In the genomic region with DNA sequence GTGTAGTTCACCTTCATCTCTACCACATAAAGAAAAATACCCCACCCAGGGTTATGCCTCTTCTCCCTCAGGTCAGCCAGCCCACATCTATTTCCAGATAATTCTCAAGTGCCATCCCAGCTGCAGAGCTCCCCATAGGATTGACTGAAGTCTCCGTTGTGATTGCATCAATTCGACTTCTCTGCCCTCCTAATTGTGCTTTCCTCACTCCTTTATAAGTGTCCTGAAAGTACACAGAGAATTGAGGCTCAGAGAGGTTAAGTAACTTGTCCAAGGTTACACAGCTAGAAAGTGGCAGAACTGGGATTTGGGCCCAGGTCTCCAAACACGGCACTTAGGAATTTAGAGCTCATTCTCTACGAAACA, we compare ENCODE assay signal across 15 cellular contexts. TPM values are rescaled to one million over a fixed set of nuclear protein-coding genes. Genes with fewer than 3 reads are reported as not detected.
DNase-seq lines count a peak whose midpoint lies in the region; ATAC-seq and TF ChIP-seq lines count a peak whose summit lies in the region.
"Had no signal": no experiment of that assay in that cellular context is flagged by ENCODE, and none has a peak within 500 bp of the region (broad histone marks: within the 10 kb centered on the region; RNA-seq: fewer than 3 reads in every experiment).

No MANE protein-coding gene starts in this region.

- no peaks in the 10 kb centered on the region for H3K9me3 Mint-ChIP-seq in neural crest cell
- H3K9me3 Mint-ChIP-seq: H9, T-cell had no signal

- ATAC-seq in HG03175 (IDR thresholded peaks at IDR 0.05; ENCODE audit: unreplicated experiment) = no peak
- ATAC-seq: T-cell had no signal

- H3K36me3 Mint-ChIP-seq in neural crest cell (ENCODE audit: low read depth) = peaks cover 2% of the 10 kb centered on the region
- H3K36me3 Mint-ChIP-seq: T-cell had no signal

- no peaks in the 10 kb centered on the region for H3K27me3 ChIP-seq in BLaER1 treated with 17β-estradiol and CSF1 and Interleukin-3, amounts not matched to agents 10 nM and 100 nM
- H3K27me3 ChIP-seq in adrenal gland = no peaks in the 10 kb centered on the region
- H3K27me3 ChIP-seq: Peyer's patch had no signal

- CTCF ChIA-PET in HEK293 (lab: Yijun Ruan, JAX) = interaction anchor here (0.5 kb wide), 1 partner anchor 43 kb away, joined by 7 read pairs; no protein-coding TSS in a partner anchor

- no peak for TF ChIP-seq POLR2A in adrenal gland (IDR thresholded peaks at IDR 0.05)

- H3K4me2 ChIP-seq in BLaER1 treated with 17β-estradiol and CSF1 and Interleukin-3, amounts not matched to agents 10 nM and 100 nM = peak overlapping the region; percentile 22 to 65 (median 50); a peak in 21 of 22 replicates

- H3K4me1 ChIP-seq in BLaER1 treated with 17β-estradiol and CSF1 and Interleukin-3, amounts not matched to agents 10 nM and 100 nM = peaks cover 10 to 22% (median 18%) of the 10 kb centered on the region in 10 experiments
- H3K4me1 ChIP-seq in HEK293 (ENCODE audit: control insufficient read depth, insufficient read depth, low read length) (peaks cover 5% of the 10 kb centered on the region; the same call in 1 of the 2 replicates), adrenal gland (replicated peaks in 1 of 2) (peaks cover 0 to 27% of the 10 kb centered on the region in 2 donors)
- H3K4me1 ChIP-seq: Peyer's patch, SJCRH30 had no signal

- no peaks in the 10 kb centered on the region for H4K20me1 ChIP-seq in BLaER1 treated with 17β-estradiol and CSF1 and Interleukin-3, amounts not matched to agents 10 nM and 100 nM

- POLR2A ChIA-PET in HEK293 (lab: Yijun Ruan, JAX) = interaction anchor here (1.0 kb wide), 1 partner anchor 329 kb away, joined by 3 read pairs; no protein-coding TSS in a partner anchor

- DNase-seq in adrenal gland (no peak), neural crest cell (ENCODE audit: low read depth, low spot score) (no peak), SIG-M5 (lab: John Stamatoyannopoulos, UW) (no peak)
- DNase-seq in activated CD4-positive, alpha-beta T cell treated with anti-CD3 and anti-CD28 coated beads, Interleukin-2, amount 50 U/mL, for 48 hours = no peak
- DNase-seq: H9, NCI-H1694 treated with DMSO at 0.1 percent for 48 hours, NCI-H2081 treated with DMSO at 0.1 percent for 48 hours, NCI-H748 treated with DMSO at 0.1 percent for 48 hours, Peyer's patch, SJCRH30, T-cell had no signal

- H3K4me3 Mint-ChIP-seq in neural crest cell = no peak overlapping the region
- H3K4me3 Mint-ChIP-seq: H9, T-cell had no signal

- TF ChIP-seq CTCF in HEK293 (tag by site-specific recombination; IDR thresholded peaks at IDR 0.05) (no peak), adrenal gland (IDR thresholded peaks at IDR 0.05) (no peak), neural crest cell (conservative IDR thresholded peaks at IDR 0.05) (no peak)

- intact Hi-C loops in adrenal gland (cut with DNase I) = no loop called here

- peak overlapping the region in 4 of 11 experiments; percentile 24 to 33 (median 30); a peak in 5 of 22 replicates for H3K27ac ChIP-seq in BLaER1 treated with 17β-estradiol and CSF1 and Interleukin-3, amounts not matched to agents 10 nM and 100 nM
- H3K27ac ChIP-seq in HEK293 (ENCODE audit: extremely low read depth, low read depth, low read length) = no peak overlapping the region
- peak overlapping the region in 3 of 5 donors; percentile 21 to 46 (median 30) for H3K27ac ChIP-seq in adrenal gland
- H3K27ac ChIP-seq: Peyer's patch, SJCRH30 had no signal

- no peak overlapping the region for H3K4me3 ChIP-seq in BLaER1 treated with 17β-estradiol and CSF1 and Interleukin-3, amounts not matched to agents 10 nM and 100 nM
- H3K4me3 ChIP-seq in HEK293 (ENCODE audit: low read depth, low read length) (no peak overlapping the region), adrenal gland (no peak overlapping the region)
- H3K4me3 ChIP-seq: Peyer's patch, SJCRH30 had no signal

- H3K36me3 ChIP-seq in BLaER1 treated with 17β-estradiol and CSF1 and Interleukin-3, amounts not matched to agents 10 nM and 100 nM = no peaks in the 10 kb centered on the region
- H3K36me3 ChIP-seq in HEK293 (ENCODE audit: control insufficient read depth in 2 of 2, insufficient read depth in 1 of 2, low read length in 2 of 2) (no peaks in the 10 kb centered on the region), adrenal gland (replicated peaks in 1 of 2) (no peaks in the 10 kb centered on the region)
- H3K36me3 ChIP-seq: Peyer's patch, SJCRH30 had no signal

- H3K4me1 Mint-ChIP-seq in neural crest cell = peaks cover 8% of the 10 kb centered on the region

- H3K9me3 ChIP-seq in BLaER1 treated with 17β-estradiol and CSF1 and Interleukin-3, amounts not matched to agents 10 nM and 100 nM (replicated peaks in 1 of 11) = no peaks in the 10 kb centered on the region
- H3K9me3 ChIP-seq in HEK293 (ENCODE audit: control insufficient read depth, insufficient read depth, low read depth, low read length) (no peaks in the 10 kb centered on the region), adrenal gland (replicated peaks in 1 of 3) (no peaks in the 10 kb centered on the region)
- H3K9me3 ChIP-seq: Peyer's patch, SJCRH30 had no signal

- peak overlapping the region; percentile 8 for H3K27ac Mint-ChIP-seq in neural crest cell (ENCODE audit: unreplicated experiment)
- H3K27ac Mint-ChIP-seq: T-cell had no signal

- no peaks in the 10 kb centered on the region for H3K27me3 Mint-ChIP-seq in neural crest cell (ENCODE audit: low read depth)
- H3K27me3 Mint-ChIP-seq: T-cell had no signal

- H3K9ac ChIP-seq in BLaER1 treated with 17β-estradiol and CSF1 and Interleukin-3, amounts not matched to agents 10 nM and 100 nM = no peak overlapping the region; a peak in 3 of 22 replicates

- WGBS in adrenal gland, 4 donors = 69 to 80% (median 76%) methylated on average over 4 of the region's 4 CpGs

TF ChIP-seq in HEK293, 187 proteins besides CTCF, POLR2A, EP300 and RAD21:
- TF ChIP-seq ZNF768 (tag by site-specific recombination; IDR thresholded peaks at IDR 0.05) (0 out of 2 replicates have a peak, but pooled peaks have one; percentile 46), ZNF121 (tag by site-specific recombination; IDR thresholded peaks at IDR 0.05) (no peak), ZNF837 (tag by site-specific recombination; IDR thresholded peaks at IDR 0.05) (no peak)

RNA-seq across cellular contexts. Expression of gene ZSWIM5, which starts 15.0 kb away (rescaled TPM):
- total RNA-seq in adrenal gland = 10 to 100 TPM; 14.5 to 34.0 (median 21.1) TPM
- polyA plus RNA-seq in adrenal gland = 10 to 100 TPM in 1 of 3 donors, 1 to 10 TPM in 2; 5.0 to 25.8 (median 5.6) TPM
- 13.1 and 13.2 TPM in 2 replicates for total RNA-seq in neural crest cell
- total RNA-seq: HT1080 had no signal
